In genomic region chr5:141637693-141638419, GRCh38 we compare ENCODE assay signal across 1 cellular context.
TF ChIP-seq lines count a peak whose summit lies in the region.

No MANE protein-coding gene starts in this region.

TF ChIP-seq in HepG2, 621 proteins besides CTCF, POLR2A, EP300 and RAD21 (continues in another document):
- TF ChIP-seq KDM2A (CRISPR knock-in tag; IDR thresholded peaks at IDR 0.05; ENCODE audit: borderline replicate concordance, low read depth): 0 out of 2 replicates have a peak, but pooled peaks have one; percentile 16
- TF ChIP-seq ZNF318 (CRISPR knock-in tag; IDR thresholded peaks at IDR 0.05): no peak
- 0 out of 2 replicates have a peak, but pooled peaks have one; percentile 3 for TF ChIP-seq MNT (IDR thresholded peaks at IDR 0.05)
- TF ChIP-seq SOX6 (IDR thresholded peaks at IDR 0.05): no peak
- TF ChIP-seq SOX6 (CRISPR knock-in tag; IDR thresholded peaks at IDR 0.05): peak; percentile 36
- TF ChIP-seq ZNF747 (CRISPR knock-in tag; IDR thresholded peaks at IDR 0.05; ENCODE audit: borderline replicate concordance): no peak
- TF ChIP-seq TBX3 (IDR thresholded peaks at IDR 0.05; ENCODE audit: borderline replicate concordance): no peak
- no peak for TF ChIP-seq TCF7L2 (IDR thresholded peaks at IDR 0.05; ENCODE audit: low read depth, low read length)
- TF ChIP-seq ZNF678 (CRISPR knock-in tag; IDR thresholded peaks at IDR 0.05): no peak
- TF ChIP-seq ZBTB43 (CRISPR knock-in tag; conservative IDR thresholded peaks at IDR 0.05): no peak
- 0 out of 2 replicates have a peak, but pooled peaks have one; percentile 30 for TF ChIP-seq CREB3 (CRISPR knock-in tag; IDR thresholded peaks at IDR 0.05)
- no peak for TF ChIP-seq U2AF2 (IDR thresholded peaks at IDR 0.05; ENCODE audit: low read depth, low read length)
- TF ChIP-seq ZNF496 (CRISPR knock-in tag; IDR thresholded peaks at IDR 0.05; ENCODE audit: insufficient replicate concordance): no peak
- TF ChIP-seq MAZ (IDR thresholded peaks at IDR 0.05; ENCODE audit: borderline replicate concordance, low read depth, low read length): 0 out of 2 replicates have a peak, but pooled peaks have one; percentile 23
- TF ChIP-seq MAZ (CRISPR knock-in tag; IDR thresholded peaks at IDR 0.05; ENCODE audit: low read depth): no peak; the same call in 1 of the 2 replicates
- TF ChIP-seq PAWR (CRISPR knock-in tag; IDR thresholded peaks at IDR 0.05; ENCODE audit: borderline replicate concordance): no peak
- TF ChIP-seq PHF8 (CRISPR knock-in tag; IDR thresholded peaks at IDR 0.05): peak; percentile 40; the same call in 1 of the 2 replicates
- TF ChIP-seq MAX (IDR thresholded peaks at IDR 0.05): peak; percentile 23; the same call in 1 of the 2 replicates
- no peak for TF ChIP-seq ZNF615 (CRISPR knock-in tag; IDR thresholded peaks at IDR 0.05; ENCODE audit: borderline replicate concordance)
- TF ChIP-seq ATF4 (CRISPR knock-in tag; IDR thresholded peaks at IDR 0.05): no peak
- TF ChIP-seq ZNF124 (CRISPR knock-in tag; IDR thresholded peaks at IDR 0.05): no peak
- no peak for TF ChIP-seq RNF219 (CRISPR knock-in tag; IDR thresholded peaks at IDR 0.05)
- no peak for TF ChIP-seq ZNF136 (CRISPR knock-in tag; IDR thresholded peaks at IDR 0.05; ENCODE audit: low read depth)
- TF ChIP-seq SALL2 (CRISPR knock-in tag; IDR thresholded peaks at IDR 0.05): no peak; the same call in 1 of the 2 replicates
- TF ChIP-seq ZNF709 (CRISPR knock-in tag; IDR thresholded peaks at IDR 0.05): no peak
- no peak for TF ChIP-seq ZNF543 (CRISPR knock-in tag; IDR thresholded peaks at IDR 0.05)
- TF ChIP-seq ETV6 (CRISPR knock-in tag; conservative IDR thresholded peaks at IDR 0.05): 0 out of 2 replicates have a peak, but pooled peaks have one; percentile 14
- 0 out of 2 replicates have a peak, but pooled peaks have one; percentile 34 for TF ChIP-seq ZNF749 (CRISPR knock-in tag; IDR thresholded peaks at IDR 0.05; ENCODE audit: borderline replicate concordance)
- TF ChIP-seq EEA1 (CRISPR knock-in tag; IDR thresholded peaks at IDR 0.05; ENCODE audit: borderline replicate concordance): no peak
- 0 out of 2 replicates have a peak, but pooled peaks have one; percentile 28 for TF ChIP-seq NR0B2 (CRISPR knock-in tag; IDR thresholded peaks at IDR 0.05)
- no peak for TF ChIP-seq RARA (CRISPR knock-in tag; IDR thresholded peaks at IDR 0.05)
- no peak for TF ChIP-seq ZNF253 (CRISPR knock-in tag; IDR thresholded peaks at IDR 0.05; ENCODE audit: borderline replicate concordance)
- no peak for TF ChIP-seq ZSCAN12 (CRISPR knock-in tag; IDR thresholded peaks at IDR 0.05)
- TF ChIP-seq RELA (CRISPR knock-in tag; IDR thresholded peaks at IDR 0.05): no peak
- peak; percentile 98 for TF ChIP-seq ZNF777 (CRISPR knock-in tag; IDR thresholded peaks at IDR 0.05)
- 0 out of 2 replicates have a peak, but pooled peaks have one; percentile 28 for TF ChIP-seq ZNF446 (CRISPR knock-in tag; IDR thresholded peaks at IDR 0.05)
